In genomic region chr1:21865609-21865942, GRCh38 we compare ENCODE assay signal across 34 cellular contexts. TPM values are rescaled to one million over a fixed set of nuclear protein-coding genes. Genes with fewer than 3 reads are reported as not detected.
A peak's percentile ranks its signal among the peaks of the same experiment; 100 is the strongest.
DNase-seq lines count a peak whose midpoint lies in the region; FAIRE-seq and TF ChIP-seq lines count a peak whose summit lies in the region.
"Had no signal": no experiment of that assay in that cellular context is flagged by ENCODE, and none has a peak within 500 bp of the region (broad histone marks: within the 10 kb centered on the region; RNA-seq: fewer than 3 reads in every experiment).

No MANE protein-coding gene starts in this region.

- TF ChIP-seq POLR2A in H1 (IDR thresholded peaks at IDR 0.05; ENCODE audit: control extremely low read depth in 1 of 2, low read depth in 2 of 2, low read length in 2 of 2) (no peak), spleen (IDR thresholded peaks at IDR 0.05) (no peak), adrenal gland (IDR thresholded peaks at IDR 0.05) (no peak)

- no peak overlapping the region for H3K4me3 ChIP-seq in BLaER1 treated with 17β-estradiol and CSF1 and Interleukin-3, amounts not matched to agents 10 nM and 100 nM
- no peak overlapping the region for H3K4me3 ChIP-seq in H1 (ENCODE audit: extremely low read depth in 1 of 4, insufficient read depth in 2 of 4, low read depth in 3 of 4, low read length in 4 of 4)
- H3K4me3 ChIP-seq in spleen = no peak overlapping the region
- H3K4me3 ChIP-seq in hepatocyte = no peak overlapping the region
- H3K4me3 ChIP-seq in adrenal gland = no peak overlapping the region
- H3K4me3 ChIP-seq: body of pancreas, esophagus squamous epithelium, heart left ventricle, MG63, prostate gland, upper lobe of left lung had no signal

- H3K4ac ChIP-seq in H1 (replicated peaks; ENCODE audit: insufficient read length, low read depth, low read length) = peak overlapping the region; percentile 80

- H2BK20ac ChIP-seq in H1 (ENCODE audit: low read length) = no peak overlapping the region

- H2BK120ac ChIP-seq in H1 (replicated peaks; ENCODE audit: low read depth, low read length) = no peak overlapping the region

- H4K20me1 ChIP-seq in BLaER1 treated with 17β-estradiol and CSF1 and Interleukin-3, amounts not matched to agents 10 nM and 100 nM = peaks cover 0 to 6% (median 0%) of the 10 kb centered on the region in 11 experiments; a peak in 1 of 22 replicates
- peaks cover 0 to 5% of the 10 kb centered on the region in 2 experiments for H4K20me1 ChIP-seq in H1 (replicated peaks in 1 of 2; ENCODE audit: control insufficient read depth in 1 of 2, insufficient read depth in 2 of 2, low read length in 2 of 2)
- H4K20me1 ChIP-seq in hepatocyte (ENCODE audit: insufficient read depth, poor library complexity, severe bottlenecking) = no peaks in the 10 kb centered on the region

- peak overlapping the region; percentile 46 to 75 (median 53); a peak in 21 of 22 replicates for H3K4me2 ChIP-seq in BLaER1 treated with 17β-estradiol and CSF1 and Interleukin-3, amounts not matched to agents 10 nM and 100 nM
- no peak overlapping the region for H3K4me2 ChIP-seq in H1 (ENCODE audit: insufficient read depth in 1 of 2, low read depth in 2 of 2, low read length in 2 of 2)
- no peak overlapping the region for H3K4me2 ChIP-seq in hepatocyte

- H3K9me3 Mint-ChIP-seq in IgD-negative memory B cell = no peaks in the 10 kb centered on the region
- H3K9me3 Mint-ChIP-seq: activated CD4-positive, alpha-beta memory T cell treated with anti-CD3 and anti-CD28 coated beads for 36 hours; activated T-cell treated with anti-CD3 and anti-CD28 coated beads, Interleukin-2, amount 50 U/mL, for 72 hours; CD4-positive, alpha-beta memory T cell; mesothelial cell of epicardium; natural killer cell had no signal

- no peak overlapping the region for H3K9ac ChIP-seq in BLaER1 treated with 17β-estradiol and CSF1 and Interleukin-3, amounts not matched to agents 10 nM and 100 nM
- no peak overlapping the region for H3K9ac ChIP-seq in H1 (replicated peaks in 1 of 4; ENCODE audit: extremely low read depth in 1 of 4, low read depth in 3 of 4, low read length in 3 of 4)

- H3K27ac Mint-ChIP-seq in IgD-negative memory B cell = peak overlapping the region; percentile 91 to 96 (median 91)
- H3K27ac Mint-ChIP-seq: activated CD4-positive, alpha-beta memory T cell treated with anti-CD3 and anti-CD28 coated beads for 36 hours; activated T-cell treated with anti-CD3 and anti-CD28 coated beads, Interleukin-2, amount 50 U/mL, for 72 hours; CD4-positive, alpha-beta memory T cell; mesothelial cell of epicardium; natural killer cell had no signal

- no peaks in the 10 kb centered on the region for H3K23me2 ChIP-seq in H1 (ENCODE audit: low read depth, low read length)

- H2BK12ac ChIP-seq in H1 (ENCODE audit: low read depth, low read length) = peak overlapping the region; percentile 68; the same call in 1 of the 2 replicates

- TF ChIP-seq CTCF in H1 (IDR thresholded peaks at IDR 0.05; ENCODE audit: control extremely low read depth in 1 of 3, insufficient read depth in 1 of 3, low read depth in 1 of 3, low read length in 3 of 3) = no peak
- no peak for TF ChIP-seq CTCF in spleen (IDR thresholded peaks at IDR 0.05 in 8 of 11, conservative IDR thresholded peaks at IDR 0.05 in 3 of 11)
- TF ChIP-seq CTCF in hepatocyte (IDR thresholded peaks at IDR 0.05; ENCODE audit: poor library complexity) = no peak
- TF ChIP-seq CTCF in adrenal gland (IDR thresholded peaks at IDR 0.05) = no peak

- H3K36me3 Mint-ChIP-seq in IgD-negative memory B cell = peaks cover 6% of the 10 kb centered on the region
- H3K36me3 Mint-ChIP-seq: activated CD4-positive, alpha-beta memory T cell treated with anti-CD3 and anti-CD28 coated beads for 36 hours; CD4-positive, alpha-beta memory T cell; natural killer cell had no signal

- H2BK5ac ChIP-seq in H1 (ENCODE audit: low read depth, low read length) = peak overlapping the region; percentile 52; the same call in 1 of the 2 replicates

- H3K9me2 ChIP-seq in hepatocyte (replicated peaks; ENCODE audit: insufficient read depth) = no peaks in the 10 kb centered on the region

- no peak overlapping the region for H4K5ac ChIP-seq in H1 (ENCODE audit: insufficient read length, low read depth, low read length)

- peak overlapping the region in 5 of 11 experiments; percentile 21 to 50 (median 38); a peak in 6 of 22 replicates for H3K27ac ChIP-seq in BLaER1 treated with 17β-estradiol and CSF1 and Interleukin-3, amounts not matched to agents 10 nM and 100 nM
- H3K27ac ChIP-seq in H1 (ENCODE audit: low read depth, low read length) (peak overlapping the region; percentile 57; the same call in 1 of the 2 replicates), spleen (peak overlapping the region in 5 of 8 donors; percentile 1 to 74 (median 59)), hepatocyte (no peak overlapping the region), adrenal gland (no peak overlapping the region)
- H3K27ac ChIP-seq: body of pancreas, foreskin keratinocyte, prostate gland, upper lobe of left lung had no signal

- intact Hi-C loops in spleen (cut with DNase I; ENCODE audit: low total_unique reads) (no loop called here), adrenal gland (cut with DNase I) (loop anchor here in 1 of 2 donors (10.0 kb wide), 1 partner anchor 99 kb away; no protein-coding TSS in a partner anchor)

- H2AFZ ChIP-seq in H1 (ENCODE audit: low read length) = no peak overlapping the region
- no peak overlapping the region for H2AFZ ChIP-seq in hepatocyte

- peaks cover 16 to 70% (median 33%) of the 10 kb centered on the region in 11 experiments for H3K36me3 ChIP-seq in BLaER1 treated with 17β-estradiol and CSF1 and Interleukin-3, amounts not matched to agents 10 nM and 100 nM
- H3K36me3 ChIP-seq in H1 (ENCODE audit: control insufficient read depth in 2 of 4, insufficient read depth in 4 of 4, low read length in 3 of 4) = peaks cover 7 to 32% (median 25%) of the 10 kb centered on the region in 4 experiments
- H3K36me3 ChIP-seq in spleen = peaks cover 0 to 70% (median 18%) of the 10 kb centered on the region in 6 donors
- H3K36me3 ChIP-seq in hepatocyte (replicated peaks; ENCODE audit: insufficient read depth, low read depth) = no peaks in the 10 kb centered on the region
- H3K36me3 ChIP-seq in adrenal gland (replicated peaks in 1 of 2) = peaks cover 0 to 61% of the 10 kb centered on the region in 2 donors

- no peak for TF ChIP-seq RAD21 in H1 (IDR thresholded peaks at IDR 0.05 in 1 of 2, conservative IDR thresholded peaks at IDR 0.05 in 1 of 2; ENCODE audit: low read depth in 2 of 2, low read length in 2 of 2)

- no peaks in the 10 kb centered on the region for H3K27me3 Mint-ChIP-seq in IgD-negative memory B cell
- H3K27me3 Mint-ChIP-seq: activated CD4-positive, alpha-beta memory T cell treated with anti-CD3 and anti-CD28 coated beads for 36 hours; CD4-positive, alpha-beta memory T cell had no signal

- no peak for TF ChIP-seq EP300 in H1 (IDR thresholded peaks at IDR 0.05; ENCODE audit: borderline replicate concordance in 1 of 2, low read depth in 2 of 2, low read length in 2 of 2)

- no peaks in the 10 kb centered on the region; the same call in 1 of the 2 replicates for H3K79me1 ChIP-seq in H1 (ENCODE audit: low read depth, low read length)

- H3K9me3 ChIP-seq in BLaER1 treated with 17β-estradiol and CSF1 and Interleukin-3, amounts not matched to agents 10 nM and 100 nM (replicated peaks in 1 of 11) = peaks cover 5 to 17% (median 11%) of the 10 kb centered on the region in 11 experiments; a peak in 20 of 22 replicates
- no peaks in the 10 kb centered on the region for H3K9me3 ChIP-seq in H1 (ENCODE audit: insufficient read depth in 2 of 2, low read depth in 1 of 2, low read length in 1 of 2)
- peaks cover 0 to 4% (median 0%) of the 10 kb centered on the region in 8 donors for H3K9me3 ChIP-seq in spleen
- no peaks in the 10 kb centered on the region for H3K9me3 ChIP-seq in hepatocyte (ENCODE audit: low read depth)
- no peaks in the 10 kb centered on the region for H3K9me3 ChIP-seq in adrenal gland (replicated peaks in 1 of 3)
- H3K9me3 ChIP-seq: body of pancreas, esophagus squamous epithelium, heart left ventricle, MG63, prostate gland, upper lobe of left lung had no signal

- POLR2A ChIA-PET in H1 (lab: Charles Lee; ENCODE audit: partially characterized antibody) = interaction anchor here (1.2 kb wide), 1 partner anchor 101 kb away, joined by 5 read pairs; no protein-coding TSS in a partner anchor

- H2BK15ac ChIP-seq in H1 (ENCODE audit: low read length) = 0 out of 2 replicates have a peak overlapping the region, but pooled peaks have one; percentile 88

- CTCF ChIA-PET in H1 (lab: Charles Lee; ENCODE audit: partially characterized antibody) = interaction anchor here (0.6 to 2.0 kb wide), 3 partner anchors 58 to 157 kb away, joined by 3 to 7 read pairs (median 4); no protein-coding TSS in a partner anchor

- no peak overlapping the region for H3K14ac ChIP-seq in H1 (ENCODE audit: insufficient read length)

- DNase-seq in H1 (ENCODE audit: low read depth in 1 of 2, low spot score in 2 of 2) (no peak), spleen (peak; percentile 79), NCI-H187 (lab: John Stamatoyannopoulos, UW) (no peak), hepatocyte (ENCODE audit: low spot score) (no peak), adrenal gland (no peak), SKM-1 treated with dmso at 0.1 percent for 144 hours (lab: John Stamatoyannopoulos, UW; ENCODE audit: unreplicated experiment) (no peak)
- DNase-seq: activated CD4-positive, alpha-beta memory T cell treated with anti-CD3 and anti-CD28 coated beads for 36 hours; activated CD4-positive, CD25-positive, alpha-beta regulatory T cell treated with anti-CD3 and anti-CD28 coated beads, Interleukin-2, amount 50 U/mL, for 72 hours; activated naive CD4-positive, alpha-beta T cell; activated T-cell treated with anti-CD3 and anti-CD28 coated beads, Interleukin-2, amount 50 U/mL, for 72 hours; body of pancreas; CD4-positive, alpha-beta memory T cell; dermis blood vessel endothelial cell; DMS 273 treated with DMSO at 0.1 percent for 48 hours; EL; esophagus squamous epithelium; foreskin keratinocyte; heart left ventricle; kidney; left ventricle myocardium superior; MG63; natural killer cell; NCI-H1105 treated with DMSO at 0.1 percent for 48 hours; NCI-H524 treated with DMSO at 0.1 percent for 48 hours; occipital lobe; Right ventricle myocardium superior; stimulated activated CD4-positive, alpha-beta T cell treated with anti-CD3 and anti-CD28 coated beads, Interleukin-4, amount 100 ng/mL, for 24 hours; T-helper 2 cell had no signal

- peaks cover 13 to 47% (median 42%) of the 10 kb centered on the region in 10 experiments for H3K4me1 ChIP-seq in BLaER1 treated with 17β-estradiol and CSF1 and Interleukin-3, amounts not matched to agents 10 nM and 100 nM
- peaks cover 7 to 13% (median 9%) of the 10 kb centered on the region in 4 experiments; a peak in 6 of 7 replicates for H3K4me1 ChIP-seq in H1 (replicated peaks in 1 of 4; ENCODE audit: control insufficient read depth in 3 of 4, insufficient read depth in 4 of 4, low read length in 3 of 4)
- peaks cover 0 to 21% (median 8%) of the 10 kb centered on the region in 6 donors for H3K4me1 ChIP-seq in spleen
- no peaks in the 10 kb centered on the region for H3K4me1 ChIP-seq in hepatocyte (ENCODE audit: insufficient read depth)
- peaks cover 6 to 22% of the 10 kb centered on the region in 2 donors for H3K4me1 ChIP-seq in adrenal gland (replicated peaks in 1 of 2)

- H3K79me2 ChIP-seq in H1 (ENCODE audit: control insufficient read depth in 1 of 2, insufficient read depth in 2 of 2, low read length in 2 of 2) (no peaks in the 10 kb centered on the region), hepatocyte (no peaks in the 10 kb centered on the region)

- no peaks in the 10 kb centered on the region for H3K27me3 ChIP-seq in BLaER1 treated with 17β-estradiol and CSF1 and Interleukin-3, amounts not matched to agents 10 nM and 100 nM
- H3K27me3 ChIP-seq in H1 (replicated peaks in 1 of 4; ENCODE audit: control insufficient read depth in 3 of 4, extremely low read depth in 1 of 4, insufficient read depth in 3 of 4, low read length in 3 of 4) (no peaks in the 10 kb centered on the region), spleen (replicated peaks in 1 of 7) (no peaks in the 10 kb centered on the region), hepatocyte (no peaks in the 10 kb centered on the region), adrenal gland (no peaks in the 10 kb centered on the region)
- H3K27me3 ChIP-seq: body of pancreas, esophagus squamous epithelium, foreskin keratinocyte, heart left ventricle, MG63, upper lobe of left lung had no signal

- no peak overlapping the region for H3K18ac ChIP-seq in H1 (ENCODE audit: extremely low read depth, low read length)

- H4K8ac ChIP-seq in H1 (ENCODE audit: extremely low read depth, insufficient read depth, low read length) = no peak overlapping the region

- H3K4me1 Mint-ChIP-seq in IgD-negative memory B cell = peaks cover 11 to 12% (median 11%) of the 10 kb centered on the region in 3 donors
- H3K4me1 Mint-ChIP-seq: natural killer cell had no signal

- no peak for FAIRE-seq in H1 (lab: Jason Lieb, UNC)
- FAIRE-seq: A204.1, kidney had no signal

- H2AK5ac ChIP-seq in H1 (ENCODE audit: low read depth, low read length) = peak overlapping the region; percentile 24; the same call in 1 of the 2 replicates

- 98% methylated on average over 6 of the region's 7 CpGs; no CpG with 5 or more reads in 1 of the 2 experiments for WGBS in H1 (ENCODE audit: extremely low coverage in 1 of 2, insufficient coverage in 1 of 2, insufficient read length in 1 of 2, insufficient replicate concordance in 2 of 2, low coverage in 1 of 2, low lambda C conversion rate in 2 of 2, missing lambda C conversion rate in 1 of 2), 2 experiments
- 64 to 87% (median 77%) methylated on average over 5 to 7 of the region's 7 CpGs for WGBS in spleen, 5 donors
- WGBS in hepatocyte (ENCODE audit: low lambda C conversion rate, missing lambda C conversion rate) = 97% methylated on average over 7 of the region's 7 CpGs
- 86 to 92% (median 89%) methylated on average over 5 to 7 of the region's 7 CpGs for WGBS in adrenal gland, 4 donors

- peak overlapping the region in 1 of 4 donors; percentile 51 for H3K4me3 Mint-ChIP-seq in IgD-negative memory B cell
- H3K4me3 Mint-ChIP-seq: activated CD4-positive, alpha-beta memory T cell treated with anti-CD3 and anti-CD28 coated beads for 36 hours; activated T-cell treated with anti-CD3 and anti-CD28 coated beads, Interleukin-2, amount 50 U/mL, for 72 hours; CD4-positive, alpha-beta memory T cell; mesothelial cell of epicardium; natural killer cell had no signal

- no peak overlapping the region for H4K91ac ChIP-seq in H1 (replicated peaks; ENCODE audit: insufficient read length, low read length)

- no peak overlapping the region for H3K56ac ChIP-seq in H1 (replicated peaks; ENCODE audit: insufficient read length, low read depth, low read length)

- no peak overlapping the region for H3K23ac ChIP-seq in H1 (ENCODE audit: insufficient read length)

RNA-seq across cellular contexts. Expression of gene LDLRAD2, which starts 53.5 kb away (rescaled TPM):
- polyA plus RNA-seq in IgD-negative memory B cell = 0.69 TPM
- total RNA-seq in H1 (2021; fragmentation: NEBNext Ultra II Directional; extraction: Animal tissue kit (Norgen Biotek cat#: 25700)) = 0.74 and 0.94 TPM in 2 replicates
- polyA plus RNA-seq in H1 (2011; rRNA removed) = 0.48 and 1.0 TPM in 2 replicates
- polyA plus RNA-seq in H1 (2011; cell fraction: cytosol; rRNA removed) = 0.62 TPM
- 3.5 TPM for polyA plus RNA-seq in H1 (2011; cell fraction: nucleus; rRNA removed)
- polyA plus RNA-seq in H1 (2012, experiment 1 of 2) = 4.6 to 16.0 TPM (median 12.2 TPM) in 4 replicates
- 2.3 TPM for polyA plus RNA-seq in H1 (2012, experiment 2 of 2)
- polyA plus RNA-seq in H1 (2013, experiment 1 of 2) = 1.1 TPM
- 0.92 TPM for polyA plus RNA-seq in H1 (2013, experiment 2 of 2)
- 0.24 and 0.76 TPM in 2 replicates for polyA minus RNA-seq in H1 (2011; rRNA and poly(A)+ RNA removed)
- polyA minus RNA-seq in H1 (2011; cell fraction: cytosol; rRNA and poly(A)+ RNA removed) = 1.1 TPM
- 1.7 TPM for polyA minus RNA-seq in H1 (2011; cell fraction: nucleus; rRNA and poly(A)+ RNA removed)
- 1 to 10 TPM in 6 of 7 donors, under 1 TPM in 1; 0.94 to 1.9 (median 1.4) TPM for total RNA-seq in spleen
- polyA plus RNA-seq in spleen = 1 to 10 TPM; 1.3 to 4.3 (median 1.4) TPM
- total RNA-seq in hepatocyte = 0.10 and 0.20 TPM in 2 replicates
- 8.2 and 10.8 TPM in 2 replicates for polyA plus RNA-seq in hepatocyte
- total RNA-seq in adrenal gland = 1 to 10 TPM in 4 of 8 donors, under 1 TPM in 3, not detected in 1; 0.35 to 1.7 (median 1.1) TPM
- polyA plus RNA-seq in adrenal gland = 1 to 10 TPM in 2 of 3 donors, under 1 TPM in 1; 0.16 to 9.4 (median 5.4) TPM
- total RNA-seq: activated CD4-positive, alpha-beta memory T cell treated with anti-CD3 and anti-CD28 coated beads for 36 hours; CD4-positive, alpha-beta memory T cell; esophagus squamous epithelium; foreskin keratinocyte; occipital lobe; Right ventricle myocardium superior had no signal
- polyA plus RNA-seq: CD4-positive, alpha-beta memory T cell had no signal

Comparison
In these comparisons a context has a peak if more than half of its experiments do, and no peak if none do; other contexts are left out.
1. H3K27ac ChIP-seq: peak in H1 (single experiment) and spleen (5 of 8); none in hepatocyte (single experiment) and adrenal gland (0 of 5).
2. H3K4me2 ChIP-seq: peak in BLaER1 treated with 17β-estradiol and CSF1 and Interleukin-3, amounts not matched to agents 10 nM and 100 nM (11 of 11); none in H1 (0 of 2) and hepatocyte (single experiment).